Comparison of ENCODE assay signal across 1 cellular context in the genomic region with DNA sequence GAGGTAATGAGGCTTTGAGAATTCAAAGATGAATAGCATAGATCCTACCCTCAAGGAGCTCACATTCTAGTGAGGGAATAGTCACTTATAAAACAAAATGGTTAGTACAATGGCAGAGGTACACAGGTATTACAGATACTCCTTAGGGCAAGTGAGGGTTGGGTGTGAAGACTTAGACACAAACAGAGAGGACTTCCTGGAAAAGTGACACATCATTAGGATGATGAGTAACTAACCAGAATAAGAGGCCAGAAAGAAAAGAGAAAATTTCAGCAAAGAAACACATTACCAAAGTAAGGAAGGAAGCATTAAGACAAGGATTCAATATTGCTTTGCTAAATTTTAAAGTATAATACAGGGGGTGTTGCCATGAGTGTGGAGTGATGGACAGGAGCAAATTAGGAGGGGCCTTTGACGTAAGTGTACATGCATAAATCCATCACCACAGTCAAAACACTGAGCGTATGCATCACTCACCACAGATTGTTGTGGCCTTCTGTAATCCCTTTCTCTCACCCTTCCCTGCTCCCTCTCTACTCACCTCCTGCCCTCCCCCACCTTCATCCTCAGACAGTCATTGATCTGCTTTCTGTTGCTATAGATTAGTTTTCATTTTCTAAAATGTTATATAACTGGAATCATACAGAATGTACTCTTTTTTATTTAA.
TF ChIP-seq lines count a peak whose summit lies in the region.

No MANE protein-coding gene starts in this region.

TF ChIP-seq in K562, 482 proteins besides CTCF, POLR2A, EP300 and RAD21 (continued from another document and continues in another):
- TF ChIP-seq, protein P1, sequence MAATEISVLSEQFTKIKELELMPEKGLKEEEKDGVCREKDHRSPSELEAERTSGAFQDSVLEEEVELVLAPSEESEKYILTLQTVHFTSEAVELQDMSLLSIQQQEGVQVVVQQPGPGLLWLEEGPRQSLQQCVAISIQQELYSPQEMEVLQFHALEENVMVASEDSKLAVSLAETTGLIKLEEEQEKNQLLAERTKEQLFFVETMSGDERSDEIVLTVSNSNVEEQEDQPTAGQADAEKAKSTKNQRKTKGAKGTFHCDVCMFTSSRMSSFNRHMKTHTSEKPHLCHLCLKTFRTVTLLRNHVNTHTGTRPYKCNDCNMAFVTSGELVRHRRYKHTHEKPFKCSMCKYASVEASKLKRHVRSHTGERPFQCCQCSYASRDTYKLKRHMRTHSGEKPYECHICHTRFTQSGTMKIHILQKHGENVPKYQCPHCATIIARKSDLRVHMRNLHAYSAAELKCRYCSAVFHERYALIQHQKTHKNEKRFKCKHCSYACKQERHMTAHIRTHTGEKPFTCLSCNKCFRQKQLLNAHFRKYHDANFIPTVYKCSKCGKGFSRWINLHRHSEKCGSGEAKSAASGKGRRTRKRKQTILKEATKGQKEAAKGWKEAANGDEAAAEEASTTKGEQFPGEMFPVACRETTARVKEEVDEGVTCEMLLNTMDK (IDR thresholded peaks at IDR 0.05; ENCODE audit: borderline replicate concordance, insufficient read depth, low read depth, low read length, poor library complexity, severe bottlenecking), result no peak
- TF ChIP-seq ZNF134 (CRISPR knock-in tag; conservative IDR thresholded peaks at IDR 0.05), result no peak
- TF ChIP-seq BDP1 (IDR thresholded peaks at IDR 0.05; ENCODE audit: insufficient read depth, insufficient read length), result no peak
- peak in 1 of 2 experiments; percentile 39; a peak in 2 of 4 replicates for TF ChIP-seq MAZ (CRISPR knock-in tag; conservative IDR thresholded peaks at IDR 0.05 in 1 of 2, IDR thresholded peaks at IDR 0.05 in 1 of 2)
- TF ChIP-seq NONO (IDR thresholded peaks at IDR 0.05; ENCODE audit: low read depth in 2 of 2, low read length in 1 of 2), result 0 out of 4 replicates have a peak, but pooled peaks of 1 of the 2 experiments have one; percentile 16
- TF ChIP-seq BCL6 (CRISPR knock-in tag; IDR thresholded peaks at IDR 0.05), result no peak
- TF ChIP-seq ZNF408 (CRISPR knock-in tag; IDR thresholded peaks at IDR 0.05; ENCODE audit: low read depth), result no peak
- no peak for TF ChIP-seq TGIF2 (CRISPR knock-in tag; IDR thresholded peaks at IDR 0.05)
- TF ChIP-seq, protein P2, sequence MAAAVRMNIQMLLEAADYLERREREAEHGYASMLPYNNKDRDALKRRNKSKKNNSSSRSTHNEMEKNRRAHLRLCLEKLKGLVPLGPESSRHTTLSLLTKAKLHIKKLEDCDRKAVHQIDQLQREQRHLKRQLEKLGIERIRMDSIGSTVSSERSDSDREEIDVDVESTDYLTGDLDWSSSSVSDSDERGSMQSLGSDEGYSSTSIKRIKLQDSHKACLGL (CRISPR knock-in tag; IDR thresholded peaks at IDR 0.05; ENCODE audit: borderline replicate concordance, poor library complexity, severe bottlenecking), result no peak
- TF ChIP-seq RBM39 (optimal IDR thresholded peaks at IDR 0.05; ENCODE audit: low read depth, low read length), result no peak
- no peak for TF ChIP-seq ZNF717 (CRISPR knock-in tag; IDR thresholded peaks at IDR 0.05)
- no peak for TF ChIP-seq ERF (CRISPR knock-in tag; IDR thresholded peaks at IDR 0.05)
- TF ChIP-seq NR3C1 (CRISPR knock-in tag; IDR thresholded peaks at IDR 0.05), result no peak
- TF ChIP-seq ZNF551 (CRISPR knock-in tag; IDR thresholded peaks at IDR 0.05), result no peak
- TF ChIP-seq CREM (IDR thresholded peaks at IDR 0.05; ENCODE audit: low read depth), result peak; percentile 95
- TF ChIP-seq RAD51 (IDR thresholded peaks at IDR 0.05; ENCODE audit: borderline replicate concordance, low read depth), result no peak
- no peak for TF ChIP-seq SRSF3 (IDR thresholded peaks at IDR 0.05; ENCODE audit: insufficient read depth, low read length)
- no peak for TF ChIP-seq GTF2F1 (IDR thresholded peaks at IDR 0.05; ENCODE audit: low read depth, low read length)
- no peak for TF ChIP-seq ZSCAN32 (CRISPR knock-in tag; IDR thresholded peaks at IDR 0.05)
- no peak for TF ChIP-seq ZNF121 (CRISPR knock-in tag; conservative IDR thresholded peaks at IDR 0.05)
- peak; percentile 10; the same call in 1 of the 2 replicates for TF ChIP-seq NFRKB (IDR thresholded peaks at IDR 0.05; ENCODE audit: low read depth)
- TF ChIP-seq, protein P3, sequence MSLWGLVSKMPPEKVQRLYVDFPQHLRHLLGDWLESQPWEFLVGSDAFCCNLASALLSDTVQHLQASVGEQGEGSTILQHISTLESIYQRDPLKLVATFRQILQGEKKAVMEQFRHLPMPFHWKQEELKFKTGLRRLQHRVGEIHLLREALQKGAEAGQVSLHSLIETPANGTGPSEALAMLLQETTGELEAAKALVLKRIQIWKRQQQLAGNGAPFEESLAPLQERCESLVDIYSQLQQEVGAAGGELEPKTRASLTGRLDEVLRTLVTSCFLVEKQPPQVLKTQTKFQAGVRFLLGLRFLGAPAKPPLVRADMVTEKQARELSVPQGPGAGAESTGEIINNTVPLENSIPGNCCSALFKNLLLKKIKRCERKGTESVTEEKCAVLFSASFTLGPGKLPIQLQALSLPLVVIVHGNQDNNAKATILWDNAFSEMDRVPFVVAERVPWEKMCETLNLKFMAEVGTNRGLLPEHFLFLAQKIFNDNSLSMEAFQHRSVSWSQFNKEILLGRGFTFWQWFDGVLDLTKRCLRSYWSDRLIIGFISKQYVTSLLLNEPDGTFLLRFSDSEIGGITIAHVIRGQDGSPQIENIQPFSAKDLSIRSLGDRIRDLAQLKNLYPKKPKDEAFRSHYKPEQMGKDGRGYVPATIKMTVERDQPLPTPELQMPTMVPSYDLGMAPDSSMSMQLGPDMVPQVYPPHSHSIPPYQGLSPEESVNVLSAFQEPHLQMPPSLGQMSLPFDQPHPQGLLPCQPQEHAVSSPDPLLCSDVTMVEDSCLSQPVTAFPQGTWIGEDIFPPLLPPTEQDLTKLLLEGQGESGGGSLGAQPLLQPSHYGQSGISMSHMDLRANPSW (CRISPR knock-in tag; IDR thresholded peaks at IDR 0.05), result no peak
- no peak for TF ChIP-seq ZNF699 (CRISPR knock-in tag; IDR thresholded peaks at IDR 0.05; ENCODE audit: insufficient replicate concordance)
- TF ChIP-seq, protein P4, sequence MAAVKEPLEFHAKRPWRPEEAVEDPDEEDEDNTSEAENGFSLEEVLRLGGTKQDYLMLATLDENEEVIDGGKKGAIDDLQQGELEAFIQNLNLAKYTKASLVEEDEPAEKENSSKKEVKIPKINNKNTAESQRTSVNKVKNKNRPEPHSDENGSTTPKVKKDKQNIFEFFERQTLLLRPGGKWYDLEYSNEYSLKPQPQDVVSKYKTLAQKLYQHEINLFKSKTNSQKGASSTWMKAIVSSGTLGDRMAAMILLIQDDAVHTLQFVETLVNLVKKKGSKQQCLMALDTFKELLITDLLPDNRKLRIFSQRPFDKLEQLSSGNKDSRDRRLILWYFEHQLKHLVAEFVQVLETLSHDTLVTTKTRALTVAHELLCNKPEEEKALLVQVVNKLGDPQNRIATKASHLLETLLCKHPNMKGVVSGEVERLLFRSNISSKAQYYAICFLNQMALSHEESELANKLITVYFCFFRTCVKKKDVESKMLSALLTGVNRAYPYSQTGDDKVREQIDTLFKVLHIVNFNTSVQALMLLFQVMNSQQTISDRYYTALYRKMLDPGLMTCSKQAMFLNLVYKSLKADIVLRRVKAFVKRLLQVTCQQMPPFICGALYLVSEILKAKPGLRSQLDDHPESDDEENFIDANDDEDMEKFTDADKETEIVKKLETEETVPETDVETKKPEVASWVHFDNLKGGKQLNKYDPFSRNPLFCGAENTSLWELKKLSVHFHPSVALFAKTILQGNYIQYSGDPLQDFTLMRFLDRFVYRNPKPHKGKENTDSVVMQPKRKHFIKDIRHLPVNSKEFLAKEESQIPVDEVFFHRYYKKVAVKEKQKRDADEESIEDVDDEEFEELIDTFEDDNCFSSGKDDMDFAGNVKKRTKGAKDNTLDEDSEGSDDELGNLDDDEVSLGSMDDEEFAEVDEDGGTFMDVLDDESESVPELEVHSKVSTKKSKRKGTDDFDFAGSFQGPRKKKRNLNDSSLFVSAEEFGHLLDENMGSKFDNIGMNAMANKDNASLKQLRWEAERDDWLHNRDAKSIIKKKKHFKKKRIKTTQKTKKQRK (IDR thresholded peaks at IDR 0.05; ENCODE audit: borderline replicate concordance, low read depth, low read length), result no peak
- TF ChIP-seq, protein P5, sequence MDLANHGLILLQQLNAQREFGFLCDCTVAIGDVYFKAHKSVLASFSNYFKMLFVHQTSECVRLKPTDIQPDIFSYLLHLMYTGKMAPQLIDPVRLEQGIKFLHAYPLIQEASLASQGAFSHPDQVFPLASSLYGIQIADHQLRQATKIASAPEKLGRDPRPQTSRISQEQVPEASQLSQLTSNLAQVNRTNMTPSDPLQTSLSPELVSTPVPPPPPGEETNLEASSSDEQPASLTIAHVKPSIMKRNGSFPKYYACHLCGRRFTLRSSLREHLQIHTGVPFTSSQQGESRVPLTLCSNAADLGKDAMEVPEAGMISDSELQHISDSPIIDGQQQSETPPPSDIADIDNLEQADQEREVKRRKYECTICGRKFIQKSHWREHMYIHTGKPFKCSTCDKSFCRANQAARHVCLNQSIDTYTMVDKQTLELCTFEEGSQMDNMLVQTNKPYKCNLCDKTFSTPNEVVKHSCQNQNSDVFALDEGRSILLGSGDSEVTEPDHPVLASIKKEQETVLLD (IDR thresholded peaks at IDR 0.05), result 0 out of 2 replicates have a peak, but pooled peaks have one; percentile 60
- TF ChIP-seq, protein P6, sequence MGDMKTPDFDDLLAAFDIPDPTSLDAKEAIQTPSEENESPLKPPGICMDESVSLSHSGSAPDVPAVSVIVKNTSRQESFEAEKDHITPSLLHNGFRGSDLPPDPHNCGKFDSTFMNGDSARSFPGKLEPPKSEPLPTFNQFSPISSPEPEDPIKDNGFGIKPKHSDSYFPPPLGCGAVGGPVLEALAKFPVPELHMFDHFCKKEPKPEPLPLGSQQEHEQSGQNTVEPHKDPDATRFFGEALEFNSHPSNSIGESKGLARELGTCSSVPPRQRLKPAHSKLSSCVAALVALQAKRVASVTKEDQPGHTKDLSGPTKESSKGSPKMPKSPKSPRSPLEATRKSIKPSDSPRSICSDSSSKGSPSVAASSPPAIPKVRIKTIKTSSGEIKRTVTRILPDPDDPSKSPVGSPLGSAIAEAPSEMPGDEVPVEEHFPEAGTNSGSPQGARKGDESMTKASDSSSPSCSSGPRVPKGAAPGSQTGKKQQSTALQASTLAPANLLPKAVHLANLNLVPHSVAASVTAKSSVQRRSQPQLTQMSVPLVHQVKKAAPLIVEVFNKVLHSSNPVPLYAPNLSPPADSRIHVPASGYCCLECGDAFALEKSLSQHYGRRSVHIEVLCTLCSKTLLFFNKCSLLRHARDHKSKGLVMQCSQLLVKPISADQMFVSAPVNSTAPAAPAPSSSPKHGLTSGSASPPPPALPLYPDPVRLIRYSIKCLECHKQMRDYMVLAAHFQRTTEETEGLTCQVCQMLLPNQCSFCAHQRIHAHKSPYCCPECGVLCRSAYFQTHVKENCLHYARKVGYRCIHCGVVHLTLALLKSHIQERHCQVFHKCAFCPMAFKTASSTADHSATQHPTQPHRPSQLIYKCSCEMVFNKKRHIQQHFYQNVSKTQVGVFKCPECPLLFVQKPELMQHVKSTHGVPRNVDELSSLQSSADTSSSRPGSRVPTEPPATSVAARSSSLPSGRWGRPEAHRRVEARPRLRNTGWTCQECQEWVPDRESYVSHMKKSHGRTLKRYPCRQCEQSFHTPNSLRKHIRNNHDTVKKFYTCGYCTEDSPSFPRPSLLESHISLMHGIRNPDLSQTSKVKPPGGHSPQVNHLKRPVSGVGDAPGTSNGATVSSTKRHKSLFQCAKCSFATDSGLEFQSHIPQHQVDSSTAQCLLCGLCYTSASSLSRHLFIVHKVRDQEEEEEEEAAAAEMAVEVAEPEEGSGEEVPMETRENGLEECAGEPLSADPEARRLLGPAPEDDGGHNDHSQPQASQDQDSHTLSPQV (IDR thresholded peaks at IDR 0.05), result no peak; the same call in 1 of the 2 replicates
- no peak for TF ChIP-seq CEBPG (CRISPR knock-in tag; IDR thresholded peaks at IDR 0.05)
- 0 out of 4 replicates have a peak, but pooled peaks of 1 of the 2 experiments have one; percentile 31 for TF ChIP-seq CEBPG (tag; conservative IDR thresholded peaks at IDR 0.05 in 1 of 2, IDR thresholded peaks at IDR 0.05 in 1 of 2)
- TF ChIP-seq PRMT5 (CRISPR knock-in tag; IDR thresholded peaks at IDR 0.05), result no peak
- TF ChIP-seq, protein P7, sequence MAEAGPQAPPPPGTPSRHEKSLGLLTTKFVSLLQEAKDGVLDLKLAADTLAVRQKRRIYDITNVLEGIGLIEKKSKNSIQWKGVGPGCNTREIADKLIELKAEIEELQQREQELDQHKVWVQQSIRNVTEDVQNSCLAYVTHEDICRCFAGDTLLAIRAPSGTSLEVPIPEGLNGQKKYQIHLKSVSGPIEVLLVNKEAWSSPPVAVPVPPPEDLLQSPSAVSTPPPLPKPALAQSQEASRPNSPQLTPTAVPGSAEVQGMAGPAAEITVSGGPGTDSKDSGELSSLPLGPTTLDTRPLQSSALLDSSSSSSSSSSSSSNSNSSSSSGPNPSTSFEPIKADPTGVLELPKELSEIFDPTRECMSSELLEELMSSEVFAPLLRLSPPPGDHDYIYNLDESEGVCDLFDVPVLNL (CRISPR knock-in tag; IDR thresholded peaks at IDR 0.05; ENCODE audit: low read depth), result no peak
- TF ChIP-seq MYNN (IDR thresholded peaks at IDR 0.05), result no peak; the same call in 1 of the 2 replicates
- no peak for TF ChIP-seq MYNN (CRISPR knock-in tag; IDR thresholded peaks at IDR 0.05)
- TF ChIP-seq, protein P8, sequence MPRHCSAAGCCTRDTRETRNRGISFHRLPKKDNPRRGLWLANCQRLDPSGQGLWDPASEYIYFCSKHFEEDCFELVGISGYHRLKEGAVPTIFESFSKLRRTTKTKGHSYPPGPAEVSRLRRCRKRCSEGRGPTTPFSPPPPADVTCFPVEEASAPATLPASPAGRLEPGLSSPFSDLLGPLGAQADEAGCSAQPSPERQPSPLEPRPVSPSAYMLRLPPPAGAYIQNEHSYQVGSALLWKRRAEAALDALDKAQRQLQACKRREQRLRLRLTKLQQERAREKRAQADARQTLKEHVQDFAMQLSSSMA (CRISPR knock-in tag; IDR thresholded peaks at IDR 0.05), result no peak
- TF ChIP-seq, protein P9, sequence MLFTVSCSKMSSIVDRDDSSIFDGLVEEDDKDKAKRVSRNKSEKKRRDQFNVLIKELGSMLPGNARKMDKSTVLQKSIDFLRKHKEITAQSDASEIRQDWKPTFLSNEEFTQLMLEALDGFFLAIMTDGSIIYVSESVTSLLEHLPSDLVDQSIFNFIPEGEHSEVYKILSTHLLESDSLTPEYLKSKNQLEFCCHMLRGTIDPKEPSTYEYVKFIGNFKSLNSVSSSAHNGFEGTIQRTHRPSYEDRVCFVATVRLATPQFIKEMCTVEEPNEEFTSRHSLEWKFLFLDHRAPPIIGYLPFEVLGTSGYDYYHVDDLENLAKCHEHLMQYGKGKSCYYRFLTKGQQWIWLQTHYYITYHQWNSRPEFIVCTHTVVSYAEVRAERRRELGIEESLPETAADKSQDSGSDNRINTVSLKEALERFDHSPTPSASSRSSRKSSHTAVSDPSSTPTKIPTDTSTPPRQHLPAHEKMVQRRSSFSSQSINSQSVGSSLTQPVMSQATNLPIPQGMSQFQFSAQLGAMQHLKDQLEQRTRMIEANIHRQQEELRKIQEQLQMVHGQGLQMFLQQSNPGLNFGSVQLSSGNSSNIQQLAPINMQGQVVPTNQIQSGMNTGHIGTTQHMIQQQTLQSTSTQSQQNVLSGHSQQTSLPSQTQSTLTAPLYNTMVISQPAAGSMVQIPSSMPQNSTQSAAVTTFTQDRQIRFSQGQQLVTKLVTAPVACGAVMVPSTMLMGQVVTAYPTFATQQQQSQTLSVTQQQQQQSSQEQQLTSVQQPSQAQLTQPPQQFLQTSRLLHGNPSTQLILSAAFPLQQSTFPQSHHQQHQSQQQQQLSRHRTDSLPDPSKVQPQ (CRISPR knock-in tag; IDR thresholded peaks at IDR 0.05; ENCODE audit: borderline replicate concordance), result no peak
